1 cellular context compared by ENCODE assay signal in genomic region chr20:11120451-11120850, GRCh38.
TF ChIP-seq lines count a peak whose summit lies in the region.

No MANE protein-coding gene starts in this region.

TF ChIP-seq in GM23338, 12 proteins besides CTCF, POLR2A, EP300 and RAD21 (continued from another document):
- TF ChIP-seq ZNF462 (CRISPR knock-in tag; IDR thresholded peaks at IDR 0.05): no peak
